8 cellular contexts compared by ENCODE assay signal in the genomic region with DNA sequence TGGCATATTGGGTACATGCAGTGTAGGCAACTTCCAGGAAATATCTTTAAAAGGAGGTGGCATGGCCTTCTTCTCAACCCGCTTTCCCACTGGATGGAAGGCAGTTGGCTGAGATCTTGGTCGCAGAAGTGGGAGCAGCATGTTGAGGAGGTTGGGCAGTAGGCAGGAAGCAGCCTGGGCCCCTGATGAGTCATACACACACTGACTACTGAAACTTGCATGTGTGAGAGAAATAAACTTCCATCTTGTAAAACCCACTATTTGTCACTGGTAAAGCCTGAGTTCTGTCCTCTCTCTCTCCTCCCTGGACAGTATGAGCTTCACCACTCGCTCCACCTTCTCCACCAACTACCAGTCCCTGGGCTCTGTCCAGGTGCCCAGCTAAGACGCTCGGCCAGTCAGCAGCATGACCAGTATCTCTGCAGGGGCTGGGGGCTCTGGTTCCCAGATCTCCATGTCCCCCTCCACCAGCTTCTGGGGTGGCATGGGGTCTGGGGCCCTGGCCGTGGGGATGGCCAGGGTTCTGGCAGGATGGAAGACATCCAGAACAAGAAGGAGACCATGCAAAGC.
DNase-seq lines count a peak whose midpoint lies in the region; ATAC-seq and TF ChIP-seq lines count a peak whose summit lies in the region.

No MANE protein-coding gene starts in this region.

- CTCF ChIA-PET in CD4-positive, alpha-beta memory T cell (lab: Charles Lee; ENCODE audit: partially characterized antibody): no interaction called here

- H3K9me3 ChIP-seq in fibroblast of lung (ENCODE audit: control insufficient read depth, insufficient read depth, low read depth, low read length) (no peaks in the 10 kb centered on the region), thyroid gland (no peaks in the 10 kb centered on the region), upper lobe of left lung (peaks cover 5 to 16% (median 11%) of the 10 kb centered on the region in 4 donors)
- no peaks in the 10 kb centered on the region for H3K9me3 ChIP-seq in CD4-positive, alpha-beta memory T cell (ENCODE audit: control insufficient read depth in 1 of 2, low read length in 2 of 2)

- H4K20me1 ChIP-seq in fibroblast of lung (ENCODE audit: control insufficient read depth, extremely low read depth, insufficient read depth, low read length): no peaks in the 10 kb centered on the region

- POLR2A ChIA-PET in CD4-positive, alpha-beta memory T cell (lab: Charles Lee; ENCODE audit: partially characterized antibody): no interaction called here

- no peak overlapping the region for H3K4me3 Mint-ChIP-seq in CD4-positive, alpha-beta memory T cell

- H3K4me2 ChIP-seq in fibroblast of lung (ENCODE audit: extremely low read depth, insufficient read depth, low read length): no peak overlapping the region

- H3K27ac Mint-ChIP-seq in CD4-positive, alpha-beta memory T cell: no peak overlapping the region

- DNase-seq in fibroblast of lung (ENCODE audit: low read depth in 2 of 2) (peak; percentile 76 to 84), thyroid gland (no peak), medulla oblongata (ENCODE audit: extremely low spot score) (no peak), upper lobe of left lung (no peak)
- no peak for DNase-seq in CD4-positive, alpha-beta memory T cell

- no peak for TF ChIP-seq CTCF in fibroblast of lung (conservative IDR thresholded peaks at IDR 0.05 in 1 of 2, IDR thresholded peaks at IDR 0.05 in 1 of 2; ENCODE audit: low read depth in 1 of 2, low read length in 2 of 2)
- no peak for TF ChIP-seq CTCF in thyroid gland (IDR thresholded peaks at IDR 0.05)
- no peak for TF ChIP-seq CTCF in upper lobe of left lung (IDR thresholded peaks at IDR 0.05)

- H3K9me3 Mint-ChIP-seq in CD4-positive, alpha-beta memory T cell: peaks cover 4 to 25% (median 12%) of the 10 kb centered on the region in 8 donors

- ATAC-seq in GM18498 (IDR thresholded peaks at IDR 0.05; ENCODE audit: unreplicated experiment): peak; percentile 100
- ATAC-seq in GM21529 (IDR thresholded peaks at IDR 0.05; ENCODE audit: unreplicated experiment): peak; percentile 100
- peak; percentile 100 for ATAC-seq in HG03565 (IDR thresholded peaks at IDR 0.05; ENCODE audit: unreplicated experiment)
- no peak for ATAC-seq in upper lobe of left lung (ENCODE audit: low FRiP score in 2 of 2)

- no peaks in the 10 kb centered on the region for H3K79me2 ChIP-seq in fibroblast of lung (ENCODE audit: control insufficient read depth, insufficient read depth, low read length)

- H3K4me3 ChIP-seq in fibroblast of lung (replicated peaks in 1 of 4; ENCODE audit: control extremely low read depth in 1 of 4, insufficient read depth in 1 of 4, low read depth in 3 of 4, low read length in 4 of 4) (no peak overlapping the region), thyroid gland (replicated peaks in 1 of 3) (no peak overlapping the region), upper lobe of left lung (no peak overlapping the region)
- H3K4me3 ChIP-seq in CD4-positive, alpha-beta memory T cell (ENCODE audit: low read length in 2 of 2): no peak overlapping the region

- no peak overlapping the region for H2AFZ ChIP-seq in fibroblast of lung (ENCODE audit: low read length)

- H3K27ac ChIP-seq in fibroblast of lung (ENCODE audit: insufficient read depth, low read length) (no peak overlapping the region), thyroid gland (no peak overlapping the region), upper lobe of left lung (no peak overlapping the region)
- H3K27ac ChIP-seq in CD4-positive, alpha-beta memory T cell (ENCODE audit: low read depth, low read length): no peak overlapping the region

- 92 to 94% methylated on average over 5 to 6 of the region's 6 CpGs for WGBS in thyroid gland, 2 donors
- WGBS in upper lobe of left lung, 2 donors: 75 to 87% methylated on average over 6 of the region's 6 CpGs

- intact Hi-C loops in thyroid gland (cut with DNase I): no loop called here
- intact Hi-C loops in CD4-positive, alpha-beta memory T cell (cut with micrococcal nuclease): no loop called here

- H3K27me3 Mint-ChIP-seq in CD4-positive, alpha-beta memory T cell: peaks cover 7 to 17% of the 10 kb centered on the region in 2 donors

- no peak overlapping the region for H3K9ac ChIP-seq in fibroblast of lung (ENCODE audit: insufficient read depth, low read length)

- H3K27me3 ChIP-seq in fibroblast of lung (ENCODE audit: control insufficient read depth, insufficient read depth, low read length): no peaks in the 10 kb centered on the region
- H3K27me3 ChIP-seq in thyroid gland: no peaks in the 10 kb centered on the region
- no peaks in the 10 kb centered on the region for H3K27me3 ChIP-seq in CD4-positive, alpha-beta memory T cell (ENCODE audit: insufficient read depth, low read length)
- H3K27me3 ChIP-seq in upper lobe of left lung: no peaks in the 10 kb centered on the region

- H3K36me3 Mint-ChIP-seq in CD4-positive, alpha-beta memory T cell: no peaks in the 10 kb centered on the region

- H3K36me3 ChIP-seq in fibroblast of lung (ENCODE audit: control insufficient read depth, insufficient read depth, low read length) (no peaks in the 10 kb centered on the region), thyroid gland (no peaks in the 10 kb centered on the region), upper lobe of left lung (no peaks in the 10 kb centered on the region)
- no peaks in the 10 kb centered on the region for H3K36me3 ChIP-seq in CD4-positive, alpha-beta memory T cell (ENCODE audit: insufficient read depth, low read length)

- H3K4me1 Mint-ChIP-seq in CD4-positive, alpha-beta memory T cell: no peaks in the 10 kb centered on the region

- no peak for TF ChIP-seq EP300 in upper lobe of left lung (IDR thresholded peaks at IDR 0.05)

- TF ChIP-seq POLR2A in thyroid gland (IDR thresholded peaks at IDR 0.05) (no peak), upper lobe of left lung (IDR thresholded peaks at IDR 0.05) (no peak)

- H3K4me1 ChIP-seq in fibroblast of lung (ENCODE audit: control insufficient read depth, extremely low read depth, insufficient read depth, low read length): no peaks in the 10 kb centered on the region
- H3K4me1 ChIP-seq in thyroid gland: no peaks in the 10 kb centered on the region
- no peaks in the 10 kb centered on the region for H3K4me1 ChIP-seq in CD4-positive, alpha-beta memory T cell (ENCODE audit: insufficient read depth, low read length)
- no peaks in the 10 kb centered on the region for H3K4me1 ChIP-seq in upper lobe of left lung

Comparison
In these comparisons a context has a peak if more than half of its experiments do, and no peak if none do; other contexts are left out.
1. ATAC-seq: peak in GM18498 (single experiment), GM21529 (single experiment) and HG03565 (single experiment); none in upper lobe of left lung (0 of 2).
2. DNase-seq: peak in fibroblast of lung (2 of 2); none in thyroid gland (0 of 2), medulla oblongata (single experiment), CD4-positive, alpha-beta memory T cell (0 of 5) and upper lobe of left lung (0 of 2).